In the genomic region with DNA sequence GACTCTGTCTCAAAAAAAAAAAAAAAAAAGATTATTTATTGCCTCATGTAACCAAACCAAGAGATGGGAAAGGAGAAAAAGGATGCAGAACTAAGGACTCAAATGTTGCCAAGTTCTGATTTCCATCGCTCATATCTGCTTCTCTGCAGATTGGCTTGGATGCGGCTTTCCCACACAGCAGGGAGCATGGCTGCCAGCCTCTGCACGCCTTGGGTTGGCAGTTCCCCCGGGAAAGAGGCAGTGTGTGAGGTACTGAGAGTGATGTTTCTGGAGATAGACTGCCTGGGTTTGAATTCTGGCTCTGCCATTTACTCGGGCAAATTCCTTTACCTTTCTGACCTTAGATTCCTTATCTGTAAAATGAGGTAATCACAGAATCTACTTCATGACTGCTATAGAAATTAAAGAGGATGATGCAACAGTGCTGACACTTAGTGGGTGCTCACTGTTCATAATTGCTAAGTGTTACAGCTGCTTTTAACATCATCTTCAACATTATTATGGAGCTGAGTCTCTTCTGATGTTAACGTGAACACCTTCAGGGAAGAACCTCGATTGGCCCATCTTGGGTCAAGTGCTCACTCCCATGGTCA, we compare ENCODE assay signal across 1 cellular context.
TF ChIP-seq lines count a peak whose summit lies in the region.

No MANE protein-coding gene starts in this region.

TF ChIP-seq in H1, 55 proteins besides CTCF, POLR2A, EP300 and RAD21:
- TF ChIP-seq, protein P1, sequence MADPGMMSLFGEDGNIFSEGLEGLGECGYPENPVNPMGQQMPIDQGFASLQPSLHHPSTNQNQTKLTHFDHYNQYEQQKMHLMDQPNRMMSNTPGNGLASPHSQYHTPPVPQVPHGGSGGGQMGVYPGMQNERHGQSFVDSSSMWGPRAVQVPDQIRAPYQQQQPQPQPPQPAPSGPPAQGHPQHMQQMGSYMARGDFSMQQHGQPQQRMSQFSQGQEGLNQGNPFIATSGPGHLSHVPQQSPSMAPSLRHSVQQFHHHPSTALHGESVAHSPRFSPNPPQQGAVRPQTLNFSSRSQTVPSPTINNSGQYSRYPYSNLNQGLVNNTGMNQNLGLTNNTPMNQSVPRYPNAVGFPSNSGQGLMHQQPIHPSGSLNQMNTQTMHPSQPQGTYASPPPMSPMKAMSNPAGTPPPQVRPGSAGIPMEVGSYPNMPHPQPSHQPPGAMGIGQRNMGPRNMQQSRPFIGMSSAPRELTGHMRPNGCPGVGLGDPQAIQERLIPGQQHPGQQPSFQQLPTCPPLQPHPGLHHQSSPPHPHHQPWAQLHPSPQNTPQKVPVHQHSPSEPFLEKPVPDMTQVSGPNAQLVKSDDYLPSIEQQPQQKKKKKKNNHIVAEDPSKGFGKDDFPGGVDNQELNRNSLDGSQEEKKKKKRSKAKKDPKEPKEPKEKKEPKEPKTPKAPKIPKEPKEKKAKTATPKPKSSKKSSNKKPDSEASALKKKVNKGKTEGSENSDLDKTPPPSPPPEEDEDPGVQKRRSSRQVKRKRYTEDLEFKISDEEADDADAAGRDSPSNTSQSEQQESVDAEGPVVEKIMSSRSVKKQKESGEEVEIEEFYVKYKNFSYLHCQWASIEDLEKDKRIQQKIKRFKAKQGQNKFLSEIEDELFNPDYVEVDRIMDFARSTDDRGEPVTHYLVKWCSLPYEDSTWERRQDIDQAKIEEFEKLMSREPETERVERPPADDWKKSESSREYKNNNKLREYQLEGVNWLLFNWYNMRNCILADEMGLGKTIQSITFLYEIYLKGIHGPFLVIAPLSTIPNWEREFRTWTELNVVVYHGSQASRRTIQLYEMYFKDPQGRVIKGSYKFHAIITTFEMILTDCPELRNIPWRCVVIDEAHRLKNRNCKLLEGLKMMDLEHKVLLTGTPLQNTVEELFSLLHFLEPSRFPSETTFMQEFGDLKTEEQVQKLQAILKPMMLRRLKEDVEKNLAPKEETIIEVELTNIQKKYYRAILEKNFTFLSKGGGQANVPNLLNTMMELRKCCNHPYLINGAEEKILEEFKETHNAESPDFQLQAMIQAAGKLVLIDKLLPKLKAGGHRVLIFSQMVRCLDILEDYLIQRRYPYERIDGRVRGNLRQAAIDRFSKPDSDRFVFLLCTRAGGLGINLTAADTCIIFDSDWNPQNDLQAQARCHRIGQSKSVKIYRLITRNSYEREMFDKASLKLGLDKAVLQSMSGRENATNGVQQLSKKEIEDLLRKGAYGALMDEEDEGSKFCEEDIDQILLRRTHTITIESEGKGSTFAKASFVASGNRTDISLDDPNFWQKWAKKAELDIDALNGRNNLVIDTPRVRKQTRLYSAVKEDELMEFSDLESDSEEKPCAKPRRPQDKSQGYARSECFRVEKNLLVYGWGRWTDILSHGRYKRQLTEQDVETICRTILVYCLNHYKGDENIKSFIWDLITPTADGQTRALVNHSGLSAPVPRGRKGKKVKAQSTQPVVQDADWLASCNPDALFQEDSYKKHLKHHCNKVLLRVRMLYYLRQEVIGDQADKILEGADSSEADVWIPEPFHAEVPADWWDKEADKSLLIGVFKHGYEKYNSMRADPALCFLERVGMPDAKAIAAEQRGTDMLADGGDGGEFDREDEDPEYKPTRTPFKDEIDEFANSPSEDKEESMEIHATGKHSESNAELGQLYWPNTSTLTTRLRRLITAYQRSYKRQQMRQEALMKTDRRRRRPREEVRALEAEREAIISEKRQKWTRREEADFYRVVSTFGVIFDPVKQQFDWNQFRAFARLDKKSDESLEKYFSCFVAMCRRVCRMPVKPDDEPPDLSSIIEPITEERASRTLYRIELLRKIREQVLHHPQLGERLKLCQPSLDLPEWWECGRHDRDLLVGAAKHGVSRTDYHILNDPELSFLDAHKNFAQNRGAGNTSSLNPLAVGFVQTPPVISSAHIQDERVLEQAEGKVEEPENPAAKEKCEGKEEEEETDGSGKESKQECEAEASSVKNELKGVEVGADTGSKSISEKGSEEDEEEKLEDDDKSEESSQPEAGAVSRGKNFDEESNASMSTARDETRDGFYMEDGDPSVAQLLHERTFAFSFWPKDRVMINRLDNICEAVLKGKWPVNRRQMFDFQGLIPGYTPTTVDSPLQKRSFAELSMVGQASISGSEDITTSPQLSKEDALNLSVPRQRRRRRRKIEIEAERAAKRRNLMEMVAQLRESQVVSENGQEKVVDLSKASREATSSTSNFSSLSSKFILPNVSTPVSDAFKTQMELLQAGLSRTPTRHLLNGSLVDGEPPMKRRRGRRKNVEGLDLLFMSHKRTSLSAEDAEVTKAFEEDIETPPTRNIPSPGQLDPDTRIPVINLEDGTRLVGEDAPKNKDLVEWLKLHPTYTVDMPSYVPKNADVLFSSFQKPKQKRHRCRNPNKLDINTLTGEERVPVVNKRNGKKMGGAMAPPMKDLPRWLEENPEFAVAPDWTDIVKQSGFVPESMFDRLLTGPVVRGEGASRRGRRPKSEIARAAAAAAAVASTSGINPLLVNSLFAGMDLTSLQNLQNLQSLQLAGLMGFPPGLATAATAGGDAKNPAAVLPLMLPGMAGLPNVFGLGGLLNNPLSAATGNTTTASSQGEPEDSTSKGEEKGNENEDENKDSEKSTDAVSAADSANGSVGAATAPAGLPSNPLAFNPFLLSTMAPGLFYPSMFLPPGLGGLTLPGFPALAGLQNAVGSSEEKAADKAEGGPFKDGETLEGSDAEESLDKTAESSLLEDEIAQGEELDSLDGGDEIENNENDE (IDR thresholded peaks at IDR 0.05; ENCODE audit: insufficient replicate concordance, low read length) = no peak
- TF ChIP-seq CTBP2 (IDR thresholded peaks at IDR 0.05; ENCODE audit: borderline replicate concordance, insufficient read depth, insufficient read length, low read length) (no peak), EGR1 (IDR thresholded peaks at IDR 0.05; ENCODE audit: borderline replicate concordance, low read depth, low read length) (no peak), PHF8 (conservative IDR thresholded peaks at IDR 0.05; ENCODE audit: low read depth, low read length) (no peak), SAP30 (IDR thresholded peaks at IDR 0.05; ENCODE audit: insufficient read depth, insufficient replicate concordance, low read length) (no peak), SIX5 (IDR thresholded peaks at IDR 0.05; ENCODE audit: low read depth, low read length) (no peak), CHD1 (IDR thresholded peaks at IDR 0.05; ENCODE audit: low read depth, low read length) (no peak)
